1 cellular context compared by ENCODE assay signal in genomic region chr10:75397571-75397921, GRCh38.
TF ChIP-seq lines count a peak whose summit lies in the region.

No MANE protein-coding gene starts in this region.

TF ChIP-seq in endothelial cell of umbilical vein, 7 proteins besides CTCF, POLR2A, EP300 and RAD21:
- TF ChIP-seq EZH2 (IDR thresholded peaks at IDR 0.05; ENCODE audit: borderline replicate concordance, low read depth, low read length, severe bottlenecking) (no peak), POLR2AphosphoS5 (IDR thresholded peaks at IDR 0.05; ENCODE audit: insufficient read depth, low read depth, low read length) (no peak), FOS (IDR thresholded peaks at IDR 0.05; ENCODE audit: borderline replicate concordance, insufficient read depth, low read length) (no peak), MYC (IDR thresholded peaks at IDR 0.05; ENCODE audit: low read depth, low read length) (no peak), GATA2 (IDR thresholded peaks at IDR 0.05; ENCODE audit: insufficient read depth, insufficient read length, low read depth, low read length) (no peak), JUN (IDR thresholded peaks at IDR 0.05; ENCODE audit: borderline replicate concordance, insufficient read depth, insufficient read length, low read depth) (no peak), MAX (IDR thresholded peaks at IDR 0.05; ENCODE audit: insufficient read depth, insufficient read length) (no peak)
TF ChIP-seq in endothelial cell of umbilical vein: peak in this region for 0.
